ENCODE assay signal across 8 cellular contexts in genomic region chr6:53064255-53064654, GRCh38. TPM values are rescaled to one million over a fixed set of nuclear protein-coding genes. Genes with fewer than 3 reads are reported as not detected.
DNase-seq lines count a peak whose midpoint lies in the region; ATAC-seq, FAIRE-seq and TF ChIP-seq lines count a peak whose summit lies in the region.
"Not testable (repeated sequence)": the region's sequence is repeated elsewhere in the genome, so short reads cannot be mapped to it uniquely, and the experiment has no call there.

No MANE protein-coding gene starts in this region.

- intact Hi-C loops in activated T-helper 2 cell treated with anti-CD3 and anti-CD28 coated beads, Interferon-gamma antibody, Interleukin-2, Interleukin-4, amounts not matched to agents 10 μg/mL and 5 μg/mL and 100 μg/mL, durations not matched to agents 14 hours and 24 hours and 36 hours (cut with micrococcal nuclease) = loop anchor here (1.0 to 2.0 kb wide), 3 partner anchors 69 to 644 kb away; partner anchors contain the start of genes EFHC1 and GSTA4
- intact Hi-C loops in HepG2 (cut with micrococcal nuclease; ENCODE audit: unreplicated experiment) = loop anchor here (1.0 kb wide), 1 partner anchor 249 kb away; no protein-coding TSS in a partner anchor

- H3K4me3 Mint-ChIP-seq in CD4-positive, CD25-positive, alpha-beta regulatory T cell = peak overlapping the region; percentile 94 to 100 (median 98)
- peak overlapping the region; percentile 98 for H3K4me3 Mint-ChIP-seq in T-helper 1 cell treated with Interleukin-12 subunit alpha and Interleukin-12 subunit beta and Interleukin-4 antibody, amounts not matched to agents 30 μg/mL and 1 μg/mL, for 36 hours
- H3K4me3 Mint-ChIP-seq in activated T-helper 2 cell treated with anti-CD3 and anti-CD28 coated beads, Interferon-gamma antibody, Interleukin-2, Interleukin-4, amounts not matched to agents 10 μg/mL and 5 μg/mL and 100 μg/mL, durations not matched to agents 14 hours and 24 hours and 36 hours (ENCODE audit: low read depth) = peak overlapping the region; percentile 20
- H3K4me3 Mint-ChIP-seq in stimulated activated naive CD8-positive, alpha-beta T cell treated with anti-CD3 and anti-CD28 coated beads, Interleukin-15, amount 100 ng/mL, for 72 hours = peak overlapping the region; percentile 97 to 98

- H3K36me3 Mint-ChIP-seq in CD4-positive, CD25-positive, alpha-beta regulatory T cell; T-helper 1 cell treated with Interleukin-12 subunit alpha and Interleukin-12 subunit beta and Interleukin-4 antibody, amounts not matched to agents 30 μg/mL and 1 μg/mL, for 36 hours (ENCODE audit: low read depth): not testable (repeated sequence)
- H3K36me3 Mint-ChIP-seq in activated T-helper 2 cell treated with anti-CD3 and anti-CD28 coated beads, Interferon-gamma antibody, Interleukin-2, Interleukin-4, amounts not matched to agents 10 μg/mL and 5 μg/mL and 100 μg/mL, durations not matched to agents 14 hours and 24 hours and 36 hours (ENCODE audit: low read depth) = peaks cover 20% of the 10 kb centered on the region

- not testable (repeated sequence) for TF ChIP-seq EP300 in HepG2 (IDR thresholded peaks at IDR 0.05; ENCODE audit: low read depth in 2 of 2, low read length in 2 of 2); HepG2 (CRISPR knock-in tag; IDR thresholded peaks at IDR 0.05; ENCODE audit: borderline replicate concordance)

- not testable (repeated sequence) for H3K9me3 ChIP-seq in CD4-positive, CD25-positive, alpha-beta regulatory T cell (ENCODE audit: control insufficient read depth in 2 of 2, low read length in 2 of 2); effector memory CD4-positive, alpha-beta T cell (ENCODE audit: control insufficient read depth, low read length); HepG2 (ENCODE audit: low read length); osteoblast (ENCODE audit: low read depth, low read length)

- WGBS in HepG2 (ENCODE audit: low lambda C conversion rate) = 76% methylated on average over 16 of the region's 16 CpGs

- H3K4me2 ChIP-seq in KMS-11 (peak overlapping the region; percentile 46), HepG2 (ENCODE audit: low read depth, low read length) (peak overlapping the region; percentile 86), osteoblast (ENCODE audit: insufficient read depth, low read length) (peak overlapping the region; percentile 94)

- not testable (repeated sequence) for TF ChIP-seq CTCF in KMS-11 (conservative IDR thresholded peaks at IDR 0.05; ENCODE audit: low read depth, low read length); HepG2 (CRISPR knock-in tag; IDR thresholded peaks at IDR 0.05); osteoblast (IDR thresholded peaks at IDR 0.05; ENCODE audit: extremely low read depth, low read depth, low read length)

- not testable (repeated sequence) for TF ChIP-seq POLR2A in HepG2 (IDR thresholded peaks at IDR 0.05; ENCODE audit: insufficient read depth in 1 of 2, low read depth in 2 of 2, low read length in 2 of 2)

- not testable (repeated sequence) for ATAC-seq in CD4-positive, CD25-positive, alpha-beta regulatory T cell (ENCODE audit: low read depth in 2 of 2); HepG2; stimulated activated naive CD8-positive, alpha-beta T cell treated with anti-CD3 and anti-CD28 coated beads, Interleukin-15, amount 100 ng/mL, for 72 hours

- H3K36me3 ChIP-seq in CD4-positive, CD25-positive, alpha-beta regulatory T cell (ENCODE audit: control insufficient read depth, insufficient read depth, low read length); KMS-11 (ENCODE audit: insufficient read depth); effector memory CD4-positive, alpha-beta T cell (ENCODE audit: control insufficient read depth, insufficient read depth, low read length); HepG2 (replicated peaks in 1 of 2; ENCODE audit: control insufficient read depth in 1 of 2, insufficient read depth in 2 of 2, low read length in 2 of 2); osteoblast (ENCODE audit: insufficient read depth, low read length): not testable (repeated sequence)

- not testable (repeated sequence) for H3K27me3 Mint-ChIP-seq in CD4-positive, CD25-positive, alpha-beta regulatory T cell; T-helper 1 cell treated with Interleukin-12 subunit alpha and Interleukin-12 subunit beta and Interleukin-4 antibody, amounts not matched to agents 30 μg/mL and 1 μg/mL, for 36 hours (ENCODE audit: low read depth); activated T-helper 2 cell treated with anti-CD3 and anti-CD28 coated beads, Interferon-gamma antibody, Interleukin-2, Interleukin-4, amounts not matched to agents 10 μg/mL and 5 μg/mL and 100 μg/mL, durations not matched to agents 14 hours and 24 hours and 36 hours (ENCODE audit: low read depth); stimulated activated naive CD8-positive, alpha-beta T cell treated with anti-CD3 and anti-CD28 coated beads, Interleukin-15, amount 100 ng/mL, for 72 hours

- not testable (repeated sequence) for H3K9ac ChIP-seq in KMS-11; HepG2 (ENCODE audit: insufficient read depth, low read depth, low read length)

- FAIRE-seq in HepG2 (lab: Jason Lieb, UNC) = not testable (repeated sequence)

- not testable (repeated sequence) for TF ChIP-seq RAD21 in HepG2 (CRISPR knock-in tag; IDR thresholded peaks at IDR 0.05)

- POLR2A ChIA-PET in HepG2 (lab: Yijun Ruan, JAX) = not testable (repeated sequence)

- H3K27me3 ChIP-seq in CD4-positive, CD25-positive, alpha-beta regulatory T cell (ENCODE audit: control insufficient read depth, insufficient read depth, low read length); KMS-11 (ENCODE audit: insufficient read depth, low read depth); effector memory CD4-positive, alpha-beta T cell (replicated peaks; ENCODE audit: control insufficient read depth, insufficient read depth, low read length, poor library complexity, severe bottlenecking); HepG2 (ENCODE audit: control insufficient read depth in 1 of 2, insufficient read depth in 2 of 2, low read length in 2 of 2); osteoblast (ENCODE audit: insufficient read depth, low read length): not testable (repeated sequence)

- H2AFZ ChIP-seq in KMS-11 (ENCODE audit: low read depth) (peak overlapping the region; percentile 55; the same call in 1 of the 2 replicates), osteoblast (ENCODE audit: low read length) (peak overlapping the region; percentile 99)
- H2AFZ ChIP-seq in HepG2 (ENCODE audit: low read length) = not testable (repeated sequence)

- H4K20me1 ChIP-seq in KMS-11 (ENCODE audit: insufficient read depth); HepG2 (ENCODE audit: insufficient read depth, low read length): not testable (repeated sequence)
- peaks cover 20% of the 10 kb centered on the region for H4K20me1 ChIP-seq in osteoblast (ENCODE audit: insufficient read depth, low read length)

- peak overlapping the region; percentile 98 for H3K4me3 ChIP-seq in CD4-positive, CD25-positive, alpha-beta regulatory T cell (ENCODE audit: low read depth, low read length)
- H3K4me3 ChIP-seq in KMS-11 (IDR thresholded peaks at IDR 0.05; ENCODE audit: insufficient read depth, low read depth, low read length) (peak overlapping the region; percentile 35), HepG2 (replicated peaks in 1 of 3; ENCODE audit: insufficient read depth in 1 of 3, low read depth in 2 of 3, low read length in 3 of 3) (peak overlapping the region in 2 of 3 experiments; percentile 9 to 92; a peak in 2 of 6 replicates), osteoblast (ENCODE audit: insufficient read depth, low read length) (peak overlapping the region; percentile 92)
- peak overlapping the region; percentile 86 for H3K4me3 ChIP-seq in effector memory CD4-positive, alpha-beta T cell (ENCODE audit: insufficient read depth, low read depth, low read length, poor library complexity, severe bottlenecking)

- peaks cover 52% of the 10 kb centered on the region for H3K4me1 ChIP-seq in CD4-positive, CD25-positive, alpha-beta regulatory T cell (ENCODE audit: control insufficient read depth, insufficient read depth, low read length, poor library complexity, severe bottlenecking)
- H3K4me1 ChIP-seq in KMS-11 (ENCODE audit: low read depth, poor library complexity, severe bottlenecking) = peaks cover 49% of the 10 kb centered on the region
- peaks cover 33% of the 10 kb centered on the region for H3K4me1 ChIP-seq in effector memory CD4-positive, alpha-beta T cell (ENCODE audit: control insufficient read depth, insufficient read depth, low read length, poor library complexity, severe bottlenecking)
- H3K4me1 ChIP-seq in HepG2 (ENCODE audit: insufficient read depth, low read length) = peaks cover 49% of the 10 kb centered on the region
- peaks cover 30% of the 10 kb centered on the region for H3K4me1 ChIP-seq in osteoblast (ENCODE audit: insufficient read depth, low read length)

- peaks cover 46% of the 10 kb centered on the region for H3K79me2 ChIP-seq in KMS-11 (ENCODE audit: insufficient read depth, low read depth)
- H3K79me2 ChIP-seq in HepG2 (ENCODE audit: insufficient read depth, low read length) = peaks cover 41% of the 10 kb centered on the region
- H3K79me2 ChIP-seq in osteoblast (ENCODE audit: insufficient read depth, low read length) = peaks cover 64% of the 10 kb centered on the region

- not testable (repeated sequence) for H3K27ac ChIP-seq in CD4-positive, CD25-positive, alpha-beta regulatory T cell (ENCODE audit: insufficient read depth, low read length, poor library complexity, severe bottlenecking); KMS-11; effector memory CD4-positive, alpha-beta T cell (ENCODE audit: insufficient read depth, low read length, poor library complexity, severe bottlenecking); HepG2 (ENCODE audit: extremely low read length, insufficient read depth, low read length); osteoblast (ENCODE audit: low read depth, low read length)

- CTCF ChIA-PET in HepG2 (lab: Yijun Ruan, JAX; ENCODE audit: low intra/inter-chr PET ratio, low total read pairs) = not testable (repeated sequence)

- H3K4me1 Mint-ChIP-seq in CD4-positive, CD25-positive, alpha-beta regulatory T cell = peaks cover 22 to 74% (median 48%) of the 10 kb centered on the region in 4 donors
- H3K4me1 Mint-ChIP-seq in T-helper 1 cell treated with Interleukin-12 subunit alpha and Interleukin-12 subunit beta and Interleukin-4 antibody, amounts not matched to agents 30 μg/mL and 1 μg/mL, for 36 hours (ENCODE audit: low read depth) = peaks cover 42% of the 10 kb centered on the region
- peaks cover 51% of the 10 kb centered on the region for H3K4me1 Mint-ChIP-seq in activated T-helper 2 cell treated with anti-CD3 and anti-CD28 coated beads, Interferon-gamma antibody, Interleukin-2, Interleukin-4, amounts not matched to agents 10 μg/mL and 5 μg/mL and 100 μg/mL, durations not matched to agents 14 hours and 24 hours and 36 hours (ENCODE audit: low read depth)
- peaks cover 66% of the 10 kb centered on the region for H3K4me1 Mint-ChIP-seq in stimulated activated naive CD8-positive, alpha-beta T cell treated with anti-CD3 and anti-CD28 coated beads, Interleukin-15, amount 100 ng/mL, for 72 hours

- not testable (repeated sequence) for H3K9me3 Mint-ChIP-seq in CD4-positive, CD25-positive, alpha-beta regulatory T cell; T-helper 1 cell treated with Interleukin-12 subunit alpha and Interleukin-12 subunit beta and Interleukin-4 antibody, amounts not matched to agents 30 μg/mL and 1 μg/mL, for 36 hours; activated T-helper 2 cell treated with anti-CD3 and anti-CD28 coated beads, Interferon-gamma antibody, Interleukin-2, Interleukin-4, amounts not matched to agents 10 μg/mL and 5 μg/mL and 100 μg/mL, durations not matched to agents 14 hours and 24 hours and 36 hours; stimulated activated naive CD8-positive, alpha-beta T cell treated with anti-CD3 and anti-CD28 coated beads, Interleukin-15, amount 100 ng/mL, for 72 hours

- peak overlapping the region in 2 of 3 donors; percentile 93 to 96 for H3K27ac Mint-ChIP-seq in CD4-positive, CD25-positive, alpha-beta regulatory T cell
- H3K27ac Mint-ChIP-seq in T-helper 1 cell treated with Interleukin-12 subunit alpha and Interleukin-12 subunit beta and Interleukin-4 antibody, amounts not matched to agents 30 μg/mL and 1 μg/mL, for 36 hours = peak overlapping the region; percentile 99
- H3K27ac Mint-ChIP-seq in activated T-helper 2 cell treated with anti-CD3 and anti-CD28 coated beads, Interferon-gamma antibody, Interleukin-2, Interleukin-4, amounts not matched to agents 10 μg/mL and 5 μg/mL and 100 μg/mL, durations not matched to agents 14 hours and 24 hours and 36 hours; stimulated activated naive CD8-positive, alpha-beta T cell treated with anti-CD3 and anti-CD28 coated beads, Interleukin-15, amount 100 ng/mL, for 72 hours: not testable (repeated sequence)

- BruUV-seq in HepG2 (replicated peaks; lab: Mats Ljungman, UMichigan) = not testable (repeated sequence)

- DNase-seq in CD4-positive, CD25-positive, alpha-beta regulatory T cell; activated T-helper 2 cell treated with anti-CD3 and anti-CD28 coated beads, Interferon-gamma antibody, Interleukin-2, Interleukin-4, amounts not matched to agents 10 μg/mL and 5 μg/mL and 100 μg/mL, durations not matched to agents 14 hours and 24 hours and 36 hours (ENCODE audit: low spot score); effector memory CD4-positive, alpha-beta T cell; HepG2 (ENCODE audit: low spot score); osteoblast (ENCODE audit: insufficient read length, low spot score, missing footprints); stimulated activated naive CD8-positive, alpha-beta T cell treated with anti-CD3 and anti-CD28 coated beads, Interleukin-15, amount 100 ng/mL, for 72 hours: not testable (repeated sequence)

- in situ Hi-C loops in HepG2 (cut with HindIII; ENCODE audit: extremely low pct_ligation_motif_present, low pct_unique_long_range_greater_than_20kb) = not testable (repeated sequence)

RNA-seq across cellular contexts. Expression of gene FBXO9, which starts 0.9 kb away (rescaled TPM):
- 78.3 TPM for total RNA-seq in CD4-positive, CD25-positive, alpha-beta regulatory T cell
- 10 to 100 TPM; 44.1 to 48.5 (median 44.3) TPM for polyA plus RNA-seq in CD4-positive, CD25-positive, alpha-beta regulatory T cell
- 70.7 and 79.2 TPM in 2 replicates for total RNA-seq in activated T-helper 2 cell treated with anti-CD3 and anti-CD28 coated beads, Interferon-gamma antibody, Interleukin-2, Interleukin-4, amounts not matched to agents 10 μg/mL and 5 μg/mL and 100 μg/mL, durations not matched to agents 14 hours and 24 hours and 36 hours
- total RNA-seq in HepG2 (2016; rRNA removed; fragmentation: Illumina TruSeq; extraction: Trizol) = 59.2 and 64.3 TPM in 2 replicates
- total RNA-seq in HepG2 (2016; cell fraction: cytosol; rRNA removed; fragmentation: Illumina TruSeq; extraction: Trizol; ENCODE audit: low read depth) = 39.0 and 41.9 TPM in 2 replicates
- total RNA-seq in HepG2 (2016; cell fraction: insoluble cytoplasmic fraction; rRNA removed; fragmentation: Illumina TruSeq; extraction: Trizol) = 57.9 and 71.5 TPM in 2 replicates
- total RNA-seq in HepG2 (2016; cell fraction: membrane; rRNA removed; fragmentation: Illumina TruSeq; extraction: Trizol) = 69.1 and 90.8 TPM in 2 replicates
- total RNA-seq in HepG2 (2016; cell fraction: nucleus; rRNA removed; fragmentation: Illumina TruSeq; extraction: Trizol) = 79.2 and 92.5 TPM in 2 replicates
- 93.5 and 98.4 TPM in 2 replicates for polyA plus RNA-seq in HepG2 (2011; rRNA removed)
- 44.3 and 45.4 TPM in 2 replicates for polyA plus RNA-seq in HepG2 (2011; cell fraction: cytosol; rRNA removed)
- 382 and 412 TPM in 2 replicates for polyA plus RNA-seq in HepG2 (2011; cell fraction: nucleus; rRNA removed)
- polyA plus RNA-seq in HepG2 (2012) = 65.8 and 76.9 TPM in 2 replicates
- 44.6 and 65.5 TPM in 2 replicates for polyA plus RNA-seq in HepG2 (2016; cell fraction: cytosol; fragmentation: Illumina TruSeq; extraction: Trizol; ENCODE audit: low read depth)
- polyA plus RNA-seq in HepG2 (2016; cell fraction: insoluble cytoplasmic fraction; fragmentation: Illumina TruSeq; extraction: Trizol; ENCODE audit: low read depth) = 77.5 and 86.9 TPM in 2 replicates
- 66.8 and 86.6 TPM in 2 replicates for polyA plus RNA-seq in HepG2 (2016; cell fraction: membrane; fragmentation: Illumina TruSeq; extraction: Trizol; ENCODE audit: low read depth)
- 216 and 220 TPM in 2 replicates for polyA plus RNA-seq in HepG2 (2016; cell fraction: nucleus; fragmentation: Illumina TruSeq; extraction: Trizol; ENCODE audit: insufficient read depth, low read depth)
- polyA minus RNA-seq in HepG2 (2011; rRNA and poly(A)+ RNA removed; ENCODE audit: low replicate concordance) = 55.2 and 76.3 TPM in 2 replicates
- polyA minus RNA-seq in HepG2 (2011; cell fraction: cytosol; rRNA and poly(A)+ RNA removed) = 24.3 and 30.7 TPM in 2 replicates
- polyA minus RNA-seq in HepG2 (2011; cell fraction: nucleus; rRNA and poly(A)+ RNA removed) = 98.2 and 133 TPM in 2 replicates
- total RNA-seq in osteoblast = 45.1 and 53.6 TPM in 2 replicates

RNA-seq across cellular contexts. Expression of gene CILK1, which starts 2.6 kb away (rescaled TPM):
- total RNA-seq in CD4-positive, CD25-positive, alpha-beta regulatory T cell = 9.1 TPM
- polyA plus RNA-seq in CD4-positive, CD25-positive, alpha-beta regulatory T cell = 1 to 10 TPM; 3.9 to 6.2 (median 5.1) TPM
- total RNA-seq in activated T-helper 2 cell treated with anti-CD3 and anti-CD28 coated beads, Interferon-gamma antibody, Interleukin-2, Interleukin-4, amounts not matched to agents 10 μg/mL and 5 μg/mL and 100 μg/mL, durations not matched to agents 14 hours and 24 hours and 36 hours = 21.9 and 22.1 TPM in 2 replicates
- total RNA-seq in HepG2 (2016; rRNA removed; fragmentation: Illumina TruSeq; extraction: Trizol) = 15.5 and 25.4 TPM in 2 replicates
- 1.7 and 1.8 TPM in 2 replicates for total RNA-seq in HepG2 (2016; cell fraction: cytosol; rRNA removed; fragmentation: Illumina TruSeq; extraction: Trizol; ENCODE audit: low read depth)
- total RNA-seq in HepG2 (2016; cell fraction: insoluble cytoplasmic fraction; rRNA removed; fragmentation: Illumina TruSeq; extraction: Trizol) = 15.4 and 24.0 TPM in 2 replicates
- 12.7 and 13.3 TPM in 2 replicates for total RNA-seq in HepG2 (2016; cell fraction: membrane; rRNA removed; fragmentation: Illumina TruSeq; extraction: Trizol)
- total RNA-seq in HepG2 (2016; cell fraction: nucleus; rRNA removed; fragmentation: Illumina TruSeq; extraction: Trizol) = 13.0 and 14.6 TPM in 2 replicates
- polyA plus RNA-seq in HepG2 (2011; rRNA removed) = 8.7 and 11.4 TPM in 2 replicates
- 5.9 and 7.6 TPM in 2 replicates for polyA plus RNA-seq in HepG2 (2011; cell fraction: cytosol; rRNA removed)
- 4.6 and 4.9 TPM in 2 replicates for polyA plus RNA-seq in HepG2 (2011; cell fraction: nucleus; rRNA removed)
- 5.6 and 6.2 TPM in 2 replicates for polyA plus RNA-seq in HepG2 (2012)
- 1.3 and 1.4 TPM in 2 replicates for polyA plus RNA-seq in HepG2 (2016; cell fraction: cytosol; fragmentation: Illumina TruSeq; extraction: Trizol; ENCODE audit: low read depth)
- 24.9 and 25.0 TPM in 2 replicates for polyA plus RNA-seq in HepG2 (2016; cell fraction: insoluble cytoplasmic fraction; fragmentation: Illumina TruSeq; extraction: Trizol; ENCODE audit: low read depth)
- 7.3 and 7.7 TPM in 2 replicates for polyA plus RNA-seq in HepG2 (2016; cell fraction: membrane; fragmentation: Illumina TruSeq; extraction: Trizol; ENCODE audit: low read depth)
- 19.5 and 21.6 TPM in 2 replicates for polyA plus RNA-seq in HepG2 (2016; cell fraction: nucleus; fragmentation: Illumina TruSeq; extraction: Trizol; ENCODE audit: insufficient read depth, low read depth)
- 6.8 and 9.5 TPM in 2 replicates for polyA minus RNA-seq in HepG2 (2011; rRNA and poly(A)+ RNA removed; ENCODE audit: low replicate concordance)
- polyA minus RNA-seq in HepG2 (2011; cell fraction: cytosol; rRNA and poly(A)+ RNA removed) = 7.1 and 9.0 TPM in 2 replicates
- 8.2 and 11.1 TPM in 2 replicates for polyA minus RNA-seq in HepG2 (2011; cell fraction: nucleus; rRNA and poly(A)+ RNA removed)
- total RNA-seq in osteoblast = 17.4 and 20.0 TPM in 2 replicates

Comparison
In these comparisons a context has a peak if more than half of its experiments do, and no peak if none do; other contexts are left out.
1. H3K4me3 ChIP-seq: peak in every context shown above with its lines; median percentile 98 in CD4-positive, CD25-positive, alpha-beta regulatory T cell; 92 in osteoblast; 86 in effector memory CD4-positive, alpha-beta T cell; 50 in HepG2; 35 in KMS-11.
2. H3K4me3 Mint-ChIP-seq: peak in every context shown above with its lines; median percentile 98 in CD4-positive, CD25-positive, alpha-beta regulatory T cell; 98 in T-helper 1 cell treated with Interleukin-12 subunit alpha and Interleukin-12 subunit beta and Interleukin-4 antibody, amounts not matched to agents 30 μg/mL and 1 μg/mL, for 36 hours; 98 in stimulated activated naive CD8-positive, alpha-beta T cell treated with anti-CD3 and anti-CD28 coated beads, Interleukin-15, amount 100 ng/mL, for 72 hours; 20 in activated T-helper 2 cell treated with anti-CD3 and anti-CD28 coated beads, Interferon-gamma antibody, Interleukin-2, Interleukin-4, amounts not matched to agents 10 μg/mL and 5 μg/mL and 100 μg/mL, durations not matched to agents 14 hours and 24 hours and 36 hours.